ENCODE assay signal across 21 cellular contexts in the genomic region with DNA sequence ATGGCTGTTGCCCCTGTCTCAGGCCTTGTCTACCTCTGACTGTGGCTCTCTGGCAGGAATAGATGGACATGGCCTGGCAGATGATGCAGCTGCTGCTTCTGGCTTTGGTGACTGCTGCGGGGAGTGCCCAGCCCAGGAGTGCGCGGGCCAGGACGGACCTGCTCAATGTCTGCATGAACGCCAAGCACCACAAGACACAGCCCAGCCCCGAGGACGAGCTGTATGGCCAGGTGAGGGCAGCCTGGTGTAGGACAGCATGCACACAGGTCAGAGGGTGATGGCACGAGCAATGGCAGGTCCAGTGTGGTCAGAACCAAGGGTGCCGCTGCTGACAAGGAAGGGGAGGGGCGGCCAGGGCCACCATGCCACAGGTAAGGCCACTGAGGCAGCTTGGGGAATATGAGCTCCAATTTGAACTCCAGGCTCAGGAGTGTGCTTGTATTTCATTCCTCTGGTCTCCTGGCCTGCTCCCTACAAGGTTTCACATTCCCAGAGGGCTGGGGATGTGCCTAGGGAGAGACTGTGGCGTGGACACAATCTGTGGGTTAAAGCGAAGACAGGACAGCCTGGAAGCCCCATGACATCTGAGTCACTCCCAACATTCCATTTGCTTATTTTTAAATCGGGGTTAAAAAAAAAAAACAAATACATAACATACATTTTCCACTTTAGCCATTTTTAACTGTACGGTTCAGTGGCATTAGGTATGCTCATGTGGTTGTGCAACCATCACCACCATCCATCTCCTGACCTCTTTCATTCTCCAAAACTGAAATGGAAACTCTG. TPM values are rescaled to one million over a fixed set of nuclear protein-coding genes. Genes with fewer than 3 reads are reported as not detected.
DNase-seq lines count a peak whose midpoint lies in the region; ATAC-seq and TF ChIP-seq lines count a peak whose summit lies in the region.
"Had no signal": no experiment of that assay in that cellular context is flagged by ENCODE, and none has a peak within 500 bp of the region (broad histone marks: within the 10 kb centered on the region; RNA-seq: fewer than 3 reads in every experiment).

No MANE protein-coding gene starts in this region.

- H3K9ac ChIP-seq in neuronal stem cell (ENCODE audit: low read depth, low read length, poor library complexity) = peak overlapping the region; percentile 60
- H3K9ac ChIP-seq: neural progenitor cell had no signal

- no peak overlapping the region for H2BK5ac ChIP-seq in neuronal stem cell (ENCODE audit: low read length)

- no peaks in the 10 kb centered on the region for H3F3A ChIP-seq in GM23338 (replicated peaks; ENCODE audit: low read depth)

- intact Hi-C loops in dendritic cell treated with granulocyte-macrophage colony-stimulating factor and Interleukin-4, amounts not matched to agents 40 ng/mL and 50 ng/mL, for 4 days (cut with micrococcal nuclease) = no loop called here
- intact Hi-C loops in thyroid gland (cut with DNase I) = no loop called here

- peaks cover 8% of the 10 kb centered on the region for H3K27me3 Mint-ChIP-seq in GM23338 (ENCODE audit: insufficient read depth, low read depth, poor library complexity)
- no peaks in the 10 kb centered on the region for H3K27me3 Mint-ChIP-seq in dendritic cell treated with granulocyte-macrophage colony-stimulating factor and Interleukin-4, amounts not matched to agents 40 ng/mL and 50 ng/mL, for 4 days

- H3K18ac ChIP-seq in neuronal stem cell (ENCODE audit: low read length) = no peak overlapping the region

- no peaks in the 10 kb centered on the region for H3K4me1 ChIP-seq in GM23338 (ENCODE audit: insufficient read depth)
- no peaks in the 10 kb centered on the region for H3K4me1 ChIP-seq in neuronal stem cell (ENCODE audit: control insufficient read depth in 2 of 2, insufficient read depth in 1 of 2, low read depth in 1 of 2, low read length in 2 of 2)
- no peaks in the 10 kb centered on the region for H3K4me1 ChIP-seq in thyroid gland
- H3K4me1 ChIP-seq: gastrocnemius medialis, neural progenitor cell had no signal

- H4K8ac ChIP-seq in neuronal stem cell (ENCODE audit: low read depth, low read length) = no peak overlapping the region

- H3K27ac Mint-ChIP-seq in GM23338 = no peak overlapping the region
- H3K27ac Mint-ChIP-seq in dendritic cell treated with granulocyte-macrophage colony-stimulating factor and Interleukin-4, amounts not matched to agents 40 ng/mL and 50 ng/mL, for 4 days = peak overlapping the region; percentile 73
- H3K27ac Mint-ChIP-seq: activated B cell treated with CpG ODN at 0.5 μM for 24 hours; activated CD4-positive, alpha-beta memory T cell treated with anti-CD3 and anti-CD28 coated beads for 36 hours; CD4-positive, alpha-beta T cell; neural progenitor cell had no signal

- no peaks in the 10 kb centered on the region for H3K9me2 ChIP-seq in GM23338 (ENCODE audit: insufficient read depth)

- H3K9me3 ChIP-seq in neuronal stem cell (replicated peaks in 1 of 2; ENCODE audit: control insufficient read depth in 2 of 2, insufficient read depth in 1 of 2, low read depth in 1 of 2, low read length in 2 of 2) (no peaks in the 10 kb centered on the region), thyroid gland (no peaks in the 10 kb centered on the region)
- H3K9me3 ChIP-seq: gastrocnemius medialis had no signal

- H3K4me2 ChIP-seq in GM23338 (no peak overlapping the region), neuronal stem cell (ENCODE audit: insufficient read depth, low read length, poor library complexity, severe bottlenecking) (no peak overlapping the region)
- H3K4me2 ChIP-seq: neural progenitor cell had no signal

- no peak overlapping the region for H2BK15ac ChIP-seq in neuronal stem cell (ENCODE audit: low read length)

- H3K27me3 ChIP-seq in GM23338 (ENCODE audit: insufficient read depth) = no peaks in the 10 kb centered on the region
- peaks cover 0 to 16% (median 4%) of the 10 kb centered on the region in 3 experiments for H3K27me3 ChIP-seq in neuronal stem cell (ENCODE audit: control insufficient read depth in 3 of 3, insufficient read depth in 3 of 3, low read depth in 1 of 3, low read length in 3 of 3)
- no peaks in the 10 kb centered on the region for H3K27me3 ChIP-seq in thyroid gland
- H3K27me3 ChIP-seq: gastrocnemius medialis had no signal

- H2BK12ac ChIP-seq in neuronal stem cell (ENCODE audit: low read length) = no peak overlapping the region

- peak in 1 of 2 experiments; percentile 43; a peak in 1 of 4 replicates for TF ChIP-seq CTCF in GM23338 (conservative IDR thresholded peaks at IDR 0.05; ENCODE audit: low read depth in 2 of 2)
- no peak for TF ChIP-seq CTCF in thyroid gland (IDR thresholded peaks at IDR 0.05)

- H3K9me3 Mint-ChIP-seq in GM23338 = no peaks in the 10 kb centered on the region; the same call in 1 of the 3 replicates
- peaks cover 9% of the 10 kb centered on the region for H3K9me3 Mint-ChIP-seq in dendritic cell treated with granulocyte-macrophage colony-stimulating factor and Interleukin-4, amounts not matched to agents 40 ng/mL and 50 ng/mL, for 4 days
- H3K9me3 Mint-ChIP-seq: activated B cell treated with CpG ODN at 0.5 μM for 24 hours; activated CD4-positive, alpha-beta memory T cell treated with anti-CD3 and anti-CD28 coated beads for 36 hours; CD4-positive, alpha-beta T cell; neural progenitor cell had no signal

- no peak for TF ChIP-seq POLR2A in thyroid gland (IDR thresholded peaks at IDR 0.05)

- H3K79me1 ChIP-seq in neuronal stem cell (ENCODE audit: low read depth, low read length) = peaks cover 2% of the 10 kb centered on the region

- WGBS in neuronal stem cell (ENCODE audit: extremely low coverage in 2 of 2, insufficient read length in 2 of 2, insufficient replicate concordance in 1 of 2), 2 donors = no CpG with 5 or more reads among the region's 14 CpGs
- WGBS in thyroid gland, 2 donors = 85 to 93% methylated on average over 8 to 14 of the region's 14 CpGs

- H3K4me3 ChIP-seq in GM23338 (no peak overlapping the region), neuronal stem cell (ENCODE audit: low read length in 2 of 2) (peak overlapping the region in 1 of 2 donors; percentile 3), thyroid gland (replicated peaks in 1 of 3) (no peak overlapping the region)
- H3K4me3 ChIP-seq: gastrocnemius medialis, neural progenitor cell had no signal

- H2BK120ac ChIP-seq in neuronal stem cell (ENCODE audit: low read depth, low read length) = no peak overlapping the region

- H2AFZ ChIP-seq in GM23338 (no peak overlapping the region), neuronal stem cell (ENCODE audit: low read length) (no peak overlapping the region)
- H2AFZ ChIP-seq: neural progenitor cell had no signal

- no peak overlapping the region for H3K4ac ChIP-seq in neuronal stem cell (ENCODE audit: low read length)

- H3K27ac ChIP-seq in GM23338 (ENCODE audit: low read depth) (no peak overlapping the region), neuronal stem cell (replicated peaks; ENCODE audit: low read length) (no peak overlapping the region), thyroid gland (no peak overlapping the region)
- H3K27ac ChIP-seq: gastrocnemius medialis, neural progenitor cell had no signal

- DNase-seq in GM23338 (ENCODE audit: low spot score) (no peak), neuronal stem cell (ENCODE audit: low spot score) (no peak), NCI-H748 (lab: John Stamatoyannopoulos, UW; ENCODE audit: unreplicated experiment) (no peak), DMS53 (lab: John Stamatoyannopoulos, UW) (no peak), thyroid gland (no peak)
- DNase-seq: activated B cell treated with CpG ODN at 0.5 μM for 24 hours; activated CD4-positive, alpha-beta memory T cell treated with anti-CD3 and anti-CD28 coated beads for 36 hours; CD4-positive, alpha-beta T cell; gastrocnemius medialis; NCI-H1092 treated with DMSO at 0.1 percent for 48 hours; NCI-H2107; NCI-H510A treated with DMSO at 0.1 percent for 48 hours; RPMI8226; stimulated activated CD4-positive, alpha-beta T cell treated with anti-CD3 and anti-CD28 coated beads, Interleukin-12 subunit alpha, Interleukin-12 subunit beta, amount 100 ng/mL, for 4 hours; T-helper 9 cell had no signal

- H3K36me3 ChIP-seq in GM23338 (ENCODE audit: insufficient read depth) (no peaks in the 10 kb centered on the region), neuronal stem cell (replicated peaks in 1 of 2; ENCODE audit: control insufficient read depth in 2 of 2, insufficient read depth in 2 of 2, low read length in 2 of 2) (no peaks in the 10 kb centered on the region), thyroid gland (no peaks in the 10 kb centered on the region)
- H3K36me3 ChIP-seq: gastrocnemius medialis, neural progenitor cell had no signal

- peak overlapping the region; percentile 91 for H2AK5ac ChIP-seq in neuronal stem cell (ENCODE audit: low read depth, low read length)

- no peak overlapping the region for H3K4me3 Mint-ChIP-seq in GM23338
- H3K4me3 Mint-ChIP-seq in dendritic cell treated with granulocyte-macrophage colony-stimulating factor and Interleukin-4, amounts not matched to agents 40 ng/mL and 50 ng/mL, for 4 days = no peak overlapping the region
- H3K4me3 Mint-ChIP-seq: activated B cell treated with CpG ODN at 0.5 μM for 24 hours; activated CD4-positive, alpha-beta memory T cell treated with anti-CD3 and anti-CD28 coated beads for 36 hours; CD4-positive, alpha-beta T cell; neural progenitor cell had no signal

- H3K14ac ChIP-seq in neuronal stem cell (ENCODE audit: low read length) = no peak overlapping the region

- H3K4me1 Mint-ChIP-seq in GM23338 = no peaks in the 10 kb centered on the region; the same call in 2 of the 3 replicates
- peaks cover 74% of the 10 kb centered on the region for H3K4me1 Mint-ChIP-seq in dendritic cell treated with granulocyte-macrophage colony-stimulating factor and Interleukin-4, amounts not matched to agents 40 ng/mL and 50 ng/mL, for 4 days (ENCODE audit: low read depth)
- H3K4me1 Mint-ChIP-seq: activated B cell treated with CpG ODN at 0.5 μM for 24 hours, neural progenitor cell had no signal

- H3K79me2 ChIP-seq in GM23338 (replicated peaks; ENCODE audit: insufficient read depth) = no peaks in the 10 kb centered on the region

- no peaks in the 10 kb centered on the region for H3K36me3 Mint-ChIP-seq in GM23338 (ENCODE audit: low read depth)
- H3K36me3 Mint-ChIP-seq in dendritic cell treated with granulocyte-macrophage colony-stimulating factor and Interleukin-4, amounts not matched to agents 40 ng/mL and 50 ng/mL, for 4 days (ENCODE audit: low read depth) = no peaks in the 10 kb centered on the region
- H3K36me3 Mint-ChIP-seq: activated CD4-positive, alpha-beta memory T cell treated with anti-CD3 and anti-CD28 coated beads for 36 hours; neural progenitor cell had no signal

- peak; percentile 41; the same call in 2 of the 3 replicates for ATAC-seq in GM23338
- ATAC-seq: gastrocnemius medialis, left lobe of liver, SK-N-SH treated with all-trans-retinoic acid at 6 μM for 48 hours had no signal

- H4K91ac ChIP-seq in neuronal stem cell (ENCODE audit: low read depth, low read length, poor library complexity) = no peak overlapping the region

- no peaks in the 10 kb centered on the region; the same call in 1 of the 2 replicates for H4K20me1 ChIP-seq in GM23338 (replicated peaks; ENCODE audit: insufficient read depth)

- peak overlapping the region; percentile 91 for H3K23ac ChIP-seq in neuronal stem cell (ENCODE audit: low read depth, low read length, poor library complexity)

RNA-seq across cellular contexts. Expression of gene FOLR3, which starts 0.6 kb away (rescaled TPM):
- not detected in 2 replicates for total RNA-seq in GM23338 (2014; rRNA removed; shearing (Covaris generic))
- not detected in 2 replicates for polyA plus RNA-seq in GM23338 (2016; fragmentation: Nextera tagmentation; extraction: Ambion mirVana)
- polyA plus RNA-seq in neuronal stem cell (2013, experiment 1 of 2) = not detected
- polyA plus RNA-seq in neuronal stem cell (2013, experiment 2 of 2) = not detected
- 1 to 10 TPM in 2 of 4 donors, not detected in 2; 1.2 to 1.6 TPM for total RNA-seq in thyroid gland
- total RNA-seq: activated B cell treated with CpG ODN at 0.5 μM for 24 hours; activated CD4-positive, alpha-beta memory T cell treated with anti-CD3 and anti-CD28 coated beads for 36 hours; dermis microvascular lymphatic vessel endothelial cell; H4 had no signal

RNA-seq across cellular contexts. Expression of gene ANAPC15, which starts 23.6 kb away (rescaled TPM):
- total RNA-seq in GM23338 (2014; rRNA removed; shearing (Covaris generic)) = 42.3 and 52.1 TPM in 2 replicates
- polyA plus RNA-seq in GM23338 (2016; fragmentation: Nextera tagmentation; extraction: Ambion mirVana) = 110 and 117 TPM in 2 replicates
- 59.7 TPM for polyA plus RNA-seq in neuronal stem cell (2013, experiment 1 of 2)
- 57.4 TPM for polyA plus RNA-seq in neuronal stem cell (2013, experiment 2 of 2)
- total RNA-seq in thyroid gland = 10 to 100 TPM; 21.5 to 49.6 (median 39.7) TPM

RNA-seq across cellular contexts. Expression of gene TOMT, which starts 30.4 kb away (rescaled TPM):
- total RNA-seq in GM23338 (2014; rRNA removed; shearing (Covaris generic)) = not detected in 2 replicates
- polyA plus RNA-seq in GM23338 (2016; fragmentation: Nextera tagmentation; extraction: Ambion mirVana) = not detected in 2 replicates
- not detected for polyA plus RNA-seq in neuronal stem cell (2013, experiment 1 of 2)
- not detected for polyA plus RNA-seq in neuronal stem cell (2013, experiment 2 of 2)
- total RNA-seq in thyroid gland = not detected
- total RNA-seq: activated B cell treated with CpG ODN at 0.5 μM for 24 hours; activated CD4-positive, alpha-beta memory T cell treated with anti-CD3 and anti-CD28 coated beads for 36 hours; CD4-positive, alpha-beta T cell; dermis microvascular lymphatic vessel endothelial cell; gastrocnemius medialis; H4 had no signal

RNA-seq across cellular contexts. Expression of gene LAMTOR1, which starts 33.0 kb away (rescaled TPM):
- total RNA-seq in GM23338 (2014; rRNA removed; shearing (Covaris generic)) = 106 and 112 TPM in 2 replicates
- polyA plus RNA-seq in GM23338 (2016; fragmentation: Nextera tagmentation; extraction: Ambion mirVana) = 157 and 168 TPM in 2 replicates
- 66.8 TPM for polyA plus RNA-seq in neuronal stem cell (2013, experiment 1 of 2)
- 64.1 TPM for polyA plus RNA-seq in neuronal stem cell (2013, experiment 2 of 2)
- 100 to 1,000 TPM; 127 to 204 (median 182) TPM for total RNA-seq in thyroid gland

RNA-seq across cellular contexts. Expression of gene LRRC51, which starts 55.4 kb away (rescaled TPM):
- 3.6 and 4.3 TPM in 2 replicates for total RNA-seq in GM23338 (2014; rRNA removed; shearing (Covaris generic))
- polyA plus RNA-seq in GM23338 (2016; fragmentation: Nextera tagmentation; extraction: Ambion mirVana) = 4.2 and 4.8 TPM in 2 replicates
- 7.1 TPM for polyA plus RNA-seq in neuronal stem cell (2013, experiment 1 of 2)
- polyA plus RNA-seq in neuronal stem cell (2013, experiment 2 of 2) = 8.5 TPM
- 10 to 100 TPM; 13.0 to 24.5 (median 14.1) TPM for total RNA-seq in thyroid gland
